ENCODE assay signal across 8 cellular contexts in the genomic region with DNA sequence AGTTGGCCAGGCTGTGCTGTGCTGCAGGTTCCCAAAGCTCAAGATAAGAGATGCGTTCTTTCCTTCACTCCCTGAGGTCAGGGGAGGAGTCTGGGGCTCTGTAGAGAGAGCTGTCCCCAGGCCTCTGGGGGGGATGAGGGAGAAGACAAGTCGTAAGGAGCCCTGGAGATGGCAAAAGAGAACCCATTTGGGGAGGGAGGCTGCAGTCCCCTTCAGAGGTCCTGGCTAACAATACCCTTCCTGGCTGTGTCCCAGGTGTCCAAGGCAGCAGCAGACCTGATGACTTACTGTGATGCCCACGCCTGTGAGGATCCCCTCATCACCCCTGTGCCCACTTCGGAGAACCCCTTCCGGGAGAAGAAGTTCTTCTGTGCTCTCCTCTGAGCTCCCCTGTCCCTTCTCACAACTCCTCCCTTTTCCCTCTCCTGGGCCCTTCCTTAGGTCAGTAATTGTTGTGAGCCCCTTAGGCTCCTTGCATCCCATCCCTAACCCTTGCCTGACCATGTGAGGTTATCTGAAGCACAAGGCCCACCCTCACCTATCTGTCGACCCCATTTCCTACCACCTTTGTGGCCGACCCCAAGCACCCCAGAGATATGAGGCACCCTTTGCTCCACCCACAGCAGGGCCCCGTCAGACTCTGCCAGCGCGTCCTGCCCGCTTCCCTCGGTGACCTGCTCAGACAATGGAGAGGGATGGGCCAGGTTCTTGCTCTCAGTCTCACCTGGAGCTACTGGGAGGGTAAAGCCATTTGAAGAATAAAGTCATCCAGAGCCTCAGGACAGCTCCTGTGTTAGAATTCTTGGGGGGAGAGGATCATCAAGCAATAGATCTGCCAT. TPM values are rescaled to one million over a fixed set of nuclear protein-coding genes. Genes with fewer than 3 reads are reported as not detected.
A peak's percentile ranks its signal among the peaks of the same experiment; 100 is the strongest.
DNase-seq lines count a peak whose midpoint lies in the region; ATAC-seq and TF ChIP-seq lines count a peak whose summit lies in the region.

No MANE protein-coding gene starts in this region.

- H3K27ac Mint-ChIP-seq in activated CD4-positive, alpha-beta memory T cell treated with anti-CD3 and anti-CD28 coated beads for 36 hours, result peak overlapping the region; percentile 95

- no peak for TF ChIP-seq CTCF in osteoblast (IDR thresholded peaks at IDR 0.05; ENCODE audit: extremely low read depth, low read depth, low read length)

- peak; percentile 43 for DNase-seq in stimulated activated CD4-positive, alpha-beta T cell treated with anti-CD3 and anti-CD28 coated beads, Interleukin-12 subunit alpha, Interleukin-12 subunit beta, amount 100 ng/mL, for 4 hours
- no peak for DNase-seq in stimulated activated CD4-positive, alpha-beta T cell treated with anti-CD3 and anti-CD28 coated beads, Interleukin-2, amount 100 ng/mL, for 48 hours
- DNase-seq in activated CD4-positive, alpha-beta memory T cell treated with anti-CD3 and anti-CD28 coated beads for 36 hours, result peak; percentile 63
- no peak for DNase-seq in epithelial cell of prostate (ENCODE audit: low read depth, low spot score)
- peak; percentile 89 for DNase-seq in osteoblast (ENCODE audit: insufficient read length, low spot score, missing footprints)
- DNase-seq in mesenteric fat pad (ENCODE audit: low spot score), result no peak

- H3K4me1 ChIP-seq in osteoblast (ENCODE audit: insufficient read depth, low read length), result peaks cover 29% of the 10 kb centered on the region

- H2AFZ ChIP-seq in osteoblast (ENCODE audit: low read length), result peak overlapping the region; percentile 92

- H3K9me3 ChIP-seq in osteoblast (ENCODE audit: low read depth, low read length), result no peaks in the 10 kb centered on the region

- peaks cover 35% of the 10 kb centered on the region for H3K36me3 Mint-ChIP-seq in activated CD4-positive, alpha-beta memory T cell treated with anti-CD3 and anti-CD28 coated beads for 36 hours

- H3K27me3 Mint-ChIP-seq in activated CD4-positive, alpha-beta memory T cell treated with anti-CD3 and anti-CD28 coated beads for 36 hours, result no peaks in the 10 kb centered on the region

- ATAC-seq in GM21360 (IDR thresholded peaks at IDR 0.05; ENCODE audit: unreplicated experiment) (no peak), HG03469 (IDR thresholded peaks at IDR 0.05; ENCODE audit: unreplicated experiment) (no peak)

- intact Hi-C loops in activated CD4-positive, alpha-beta memory T cell treated with anti-CD3 and anti-CD28 coated beads for 36 hours (cut with micrococcal nuclease), result loop anchor here (1.0 to 5.0 kb wide), 11 partner anchors 19 to 173 kb away; partner anchors contain the start of genes C11orf98, CSKMT, HNRNPUL2 and MTA2

- peak overlapping the region; percentile 98 for H3K4me2 ChIP-seq in osteoblast (ENCODE audit: insufficient read depth, low read length)

- peak overlapping the region; percentile 86 for H3K4me3 Mint-ChIP-seq in activated CD4-positive, alpha-beta memory T cell treated with anti-CD3 and anti-CD28 coated beads for 36 hours

- no peaks in the 10 kb centered on the region for H3K27me3 ChIP-seq in osteoblast (ENCODE audit: insufficient read depth, low read length)

- CTCF ChIA-PET in activated CD4-positive, alpha-beta memory T cell treated with anti-CD3 and anti-CD28 coated beads for 36 hours (lab: Charles Lee), result interaction anchor here (0.7 to 2.5 kb wide), 5 partner anchors 15 to 284 kb away, joined by 3 to 9 read pairs (median 5); partner anchors contain the start of genes HNRNPUL2 and TUT1

- H3K9me3 Mint-ChIP-seq in activated CD4-positive, alpha-beta memory T cell treated with anti-CD3 and anti-CD28 coated beads for 36 hours, result no peaks in the 10 kb centered on the region

- H3K27ac ChIP-seq in epithelial cell of prostate (peak overlapping the region; percentile 89), osteoblast (ENCODE audit: low read depth, low read length) (peak overlapping the region; percentile 86)

- no peaks in the 10 kb centered on the region for H4K20me1 ChIP-seq in osteoblast (ENCODE audit: insufficient read depth, low read length)

- H3K4me3 ChIP-seq in osteoblast (ENCODE audit: insufficient read depth, low read length), result peak overlapping the region; percentile 82

- peaks cover 61% of the 10 kb centered on the region for H3K4me1 Mint-ChIP-seq in activated CD4-positive, alpha-beta memory T cell treated with anti-CD3 and anti-CD28 coated beads for 36 hours (ENCODE audit: low read depth)

- H3K79me2 ChIP-seq in osteoblast (ENCODE audit: insufficient read depth, low read length), result peaks cover 13% of the 10 kb centered on the region

- POLR2A ChIA-PET in activated CD4-positive, alpha-beta memory T cell treated with anti-CD3 and anti-CD28 coated beads for 36 hours (lab: Charles Lee), result interaction anchor here (0.6 to 5.4 kb wide), 18 partner anchors 19 to 284 kb away, joined by 3 to 29 read pairs (median 4); partner anchors contain the start of genes B3GAT3, C11orf98, CSKMT and GANAB

- H3K36me3 ChIP-seq in osteoblast (ENCODE audit: insufficient read depth, low read length), result peaks cover 34% of the 10 kb centered on the region

RNA-seq across cellular contexts. Expression of gene GNG3, which starts 1.2 kb away (rescaled TPM):
- total RNA-seq in activated CD4-positive, alpha-beta memory T cell treated with anti-CD3 and anti-CD28 coated beads for 36 hours, result not detected
- total RNA-seq in osteoblast, result not detected in 2 replicates
- not detected for total RNA-seq in mesenteric fat pad

RNA-seq across cellular contexts. Expression of gene BSCL2, which starts 1.4 kb away (rescaled TPM):
- total RNA-seq in activated CD4-positive, alpha-beta memory T cell treated with anti-CD3 and anti-CD28 coated beads for 36 hours, result 10 to 100 TPM; 18.0 to 20.4 TPM
- total RNA-seq in osteoblast, result 63.6 and 67.7 TPM in 2 replicates
- 41.9 TPM for total RNA-seq in mesenteric fat pad

RNA-seq across cellular contexts. Expression of gene HNRNPUL2, which starts 18.6 kb away (rescaled TPM):
- total RNA-seq in activated CD4-positive, alpha-beta memory T cell treated with anti-CD3 and anti-CD28 coated beads for 36 hours, result 10 to 100 TPM; 56.0 to 62.3 TPM
- 13.0 and 18.8 TPM in 2 replicates for total RNA-seq in osteoblast
- 37.7 TPM for total RNA-seq in mesenteric fat pad

RNA-seq across cellular contexts. Expression of gene LRRN4CL, which starts 19.3 kb away (rescaled TPM):
- total RNA-seq in activated CD4-positive, alpha-beta memory T cell treated with anti-CD3 and anti-CD28 coated beads for 36 hours, result under 1 TPM; 0.12 to 0.21 TPM
- total RNA-seq in osteoblast (9.1 and 13.8 TPM in 2 replicates), mesenteric fat pad (88.9 TPM)

RNA-seq across cellular contexts. Expression of gene TTC9C, which starts 19.6 kb away (rescaled TPM):
- total RNA-seq in activated CD4-positive, alpha-beta memory T cell treated with anti-CD3 and anti-CD28 coated beads for 36 hours, result 10 to 100 TPM; 37.6 to 43.0 TPM
- total RNA-seq in osteoblast (34.0 and 35.9 TPM in 2 replicates), mesenteric fat pad (23.0 TPM)

Comparison
In these comparisons a context has a peak if more than half of its experiments do, and no peak if none do; other contexts are left out.
1. DNase-seq: peak in stimulated activated CD4-positive, alpha-beta T cell treated with anti-CD3 and anti-CD28 coated beads, Interleukin-12 subunit alpha, Interleukin-12 subunit beta, amount 100 ng/mL, for 4 hours (single experiment), activated CD4-positive, alpha-beta memory T cell treated with anti-CD3 and anti-CD28 coated beads for 36 hours (single experiment) and osteoblast (single experiment); none in stimulated activated CD4-positive, alpha-beta T cell treated with anti-CD3 and anti-CD28 coated beads, Interleukin-2, amount 100 ng/mL, for 48 hours (0 of 2), epithelial cell of prostate (single experiment) and mesenteric fat pad (single experiment).